32 cellular contexts compared by ENCODE assay signal in the genomic region with DNA sequence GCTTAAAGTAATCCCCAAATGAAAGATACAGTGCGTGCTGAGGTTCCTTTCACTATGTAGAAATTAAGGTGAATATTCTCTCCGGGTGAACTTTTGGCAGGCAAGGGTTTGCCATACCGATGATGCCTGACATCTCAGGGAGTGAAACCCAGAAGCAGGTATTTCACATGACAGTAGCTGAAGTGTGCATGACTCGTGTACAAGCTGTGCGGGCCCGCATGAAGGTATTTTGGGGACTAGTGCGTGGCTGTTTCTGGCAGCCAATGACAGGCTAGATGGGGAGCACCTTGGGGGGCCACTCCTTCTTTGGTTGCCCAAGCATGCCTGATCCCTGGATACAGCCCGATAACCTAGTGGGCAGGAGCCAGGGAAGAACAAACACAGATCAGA.
"Had no signal": no experiment of that assay in that cellular context is flagged by ENCODE, and none has a peak within 500 bp of the region (broad histone marks: within the 10 kb centered on the region; RNA-seq: fewer than 3 reads in every experiment).

No MANE protein-coding gene starts in this region.

- H3K27me3 Mint-ChIP-seq: activated B cell treated with CpG ODN at 0.5 μM for 24 hours; activated CD8-positive, alpha-beta T cell treated with anti-CD3 and anti-CD28 coated beads for 36 hours; activated naive CD8-positive, alpha-beta T cell; activated T-helper 17 cell treated with anti-CD3 and anti-CD28 coated beads, Interleukin-2, amount 50 U/mL, for 72 hours; effector memory CD8-positive, alpha-beta T cell; T-helper 17 cell had no signal

- H3K4me3 Mint-ChIP-seq: activated B cell treated with CpG ODN at 0.5 μM for 24 hours; activated CD8-positive, alpha-beta T cell treated with anti-CD3 and anti-CD28 coated beads for 36 hours; activated naive CD8-positive, alpha-beta T cell; activated T-cell treated with anti-CD3 and anti-CD28 coated beads, Interleukin-2, amount 50 U/mL, for 4 hours; activated T-helper 17 cell treated with anti-CD3 and anti-CD28 coated beads, Interleukin-2, amount 50 U/mL, for 72 hours; effector memory CD8-positive, alpha-beta T cell; T-helper 17 cell; T-helper 2 cell treated with Interferon-gamma antibody and Interleukin-4, amounts not matched to agents 5 μg/mL and 100 μg/mL, for 36 hours had no signal

- H3K9me3 Mint-ChIP-seq: activated B cell treated with CpG ODN at 0.5 μM for 24 hours; activated CD8-positive, alpha-beta T cell treated with anti-CD3 and anti-CD28 coated beads for 36 hours; activated T-cell treated with anti-CD3 and anti-CD28 coated beads, Interleukin-2, amount 50 U/mL, for 4 hours; activated T-helper 17 cell treated with anti-CD3 and anti-CD28 coated beads, Interleukin-2, amount 50 U/mL, for 72 hours; effector memory CD8-positive, alpha-beta T cell; T-helper 2 cell treated with Interferon-gamma antibody and Interleukin-4, amounts not matched to agents 5 μg/mL and 100 μg/mL, for 36 hours had no signal

- H3K27ac Mint-ChIP-seq: activated B cell treated with CpG ODN at 0.5 μM for 24 hours; activated CD8-positive, alpha-beta T cell treated with anti-CD3 and anti-CD28 coated beads for 36 hours; activated T-helper 17 cell treated with anti-CD3 and anti-CD28 coated beads, Interleukin-2, amount 50 U/mL, for 72 hours; effector memory CD8-positive, alpha-beta T cell; T-helper 17 cell; T-helper 2 cell treated with Interferon-gamma antibody and Interleukin-4, amounts not matched to agents 5 μg/mL and 100 μg/mL, for 36 hours had no signal

- H3K4me1 ChIP-seq: esophagus squamous epithelium had no signal

- H3K36me3 ChIP-seq: brain microvascular endothelial cell, esophagus squamous epithelium, WERI-Rb-1 had no signal

- H3K4me3 ChIP-seq: esophagus squamous epithelium had no signal

- H3K4me1 Mint-ChIP-seq: activated B cell treated with CpG ODN at 0.5 μM for 24 hours had no signal

- H3K9me3 ChIP-seq: esophagus squamous epithelium had no signal

- DNase-seq: activated B cell treated with CpG ODN at 0.5 μM for 24 hours; activated CD4-positive, alpha-beta T cell treated with anti-CD3 and anti-CD28 coated beads for 48 hours; activated CD4-positive, alpha-beta T cell treated with anti-CD3 and anti-CD28 coated beads, Interleukin-2, amount 50 U/mL, for 1 hour; activated CD4-positive, alpha-beta T cell treated with anti-CD3 and anti-CD28 coated beads, Interleukin-2, amount 50 U/mL, for 48 hours; activated CD8-positive, alpha-beta memory T cell treated with anti-CD3 and anti-CD28 coated beads for 24 hours; activated CD8-positive, alpha-beta T cell treated with anti-CD3 and anti-CD28 coated beads for 36 hours; activated effector memory CD4-positive, alpha-beta T cell treated with Interleukin-2 at 50 U/mL for 16 hours; activated gamma-delta T cell treated with Interleukin-2 at 50 U/mL for 16 hours; activated naive CD4-positive, alpha-beta T cell treated with anti-CD3 and anti-CD28 coated beads, Interleukin-2, amount 50 U/mL, for 16 hours; activated naive CD4-positive, alpha-beta T cell treated with Interleukin-2 at 50 U/mL for 16 hours; activated T-cell treated with anti-CD3 and anti-CD28 coated beads, Interleukin-2, amount 50 U/mL, for 4 hours; amniotic stem cell; anterior cingulate cortex; brain microvascular endothelial cell; cortex of kidney; dermis blood vessel endothelial cell; effector CD4-positive, alpha-beta T cell; effector memory CD8-positive, alpha-beta T cell; esophagus squamous epithelium; T-helper 1 cell; T-helper 17 cell; T1000; WERI-Rb-1 had no signal

- H3K27me3 ChIP-seq: brain microvascular endothelial cell, esophagus squamous epithelium had no signal

- H3K27ac ChIP-seq: brain microvascular endothelial cell, epithelial cell of prostate, esophagus squamous epithelium, WERI-Rb-1 had no signal

- ATAC-seq: activated CD4-positive, CD25-positive, alpha-beta regulatory T cell treated with anti-CD3 and anti-CD28 coated beads, Interleukin-2, amount 50 U/mL, for 24 hours; activated CD8-positive, alpha-beta T cell treated with anti-CD3 and anti-CD28 coated beads for 36 hours; activated T-cell treated with anti-CD3 and anti-CD28 coated beads, Interleukin-2, amount 50 U/mL, for 4 hours; activated T-helper 17 cell treated with anti-CD3 and anti-CD28 coated beads, Interleukin-2, amount 50 U/mL, for 72 hours; effector memory CD8-positive, alpha-beta T cell; T-helper 17 cell had no signal

- FAIRE-seq: astrocyte, bronchial epithelial cell, colon, frontal cortex had no signal
